10 cellular contexts compared by ENCODE assay signal in the genomic region with DNA sequence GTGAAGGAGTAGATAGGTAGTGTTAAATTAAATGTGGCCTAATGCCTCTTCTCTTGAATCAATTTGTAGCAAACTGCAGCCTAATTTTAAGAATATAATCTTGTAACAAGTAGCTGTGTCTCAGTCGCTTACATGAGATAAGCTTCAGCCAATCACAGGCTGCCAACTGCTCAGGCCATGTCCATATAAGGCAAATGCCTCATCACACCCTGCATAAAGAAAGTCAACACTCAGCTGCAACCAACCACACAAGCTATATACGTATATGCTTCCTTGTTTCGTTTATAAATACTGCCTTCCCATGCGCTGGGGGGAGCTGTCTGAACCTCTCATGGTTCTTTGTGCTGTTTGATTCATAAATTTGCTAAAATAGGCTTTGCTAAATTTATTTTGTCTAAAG.
A peak's percentile ranks its signal among the peaks of the same experiment; 100 is the strongest.
DNase-seq lines count a peak whose midpoint lies in the region; ATAC-seq and TF ChIP-seq lines count a peak whose summit lies in the region.
"Had no signal": no experiment of that assay in that cellular context is flagged by ENCODE, and none has a peak within 500 bp of the region (broad histone marks: within the 10 kb centered on the region; RNA-seq: fewer than 3 reads in every experiment).

No MANE protein-coding gene starts in this region.

- H3K36me3 ChIP-seq in GM23338 (ENCODE audit: insufficient read depth) (no peaks in the 10 kb centered on the region), Loucy (ENCODE audit: insufficient read depth, low read length) (no peaks in the 10 kb centered on the region)
- H3K36me3 ChIP-seq: esophagus squamous epithelium had no signal

- H4K20me1 ChIP-seq in GM23338 (replicated peaks; ENCODE audit: insufficient read depth) (no peaks in the 10 kb centered on the region), Loucy (ENCODE audit: insufficient read depth, low read length, poor library complexity, severe bottlenecking) (no peaks in the 10 kb centered on the region)

- no peak overlapping the region for H3K4me3 Mint-ChIP-seq in GM23338
- H3K4me3 Mint-ChIP-seq: natural killer cell treated with Interleukin-12 subunit alpha and Interleukin-12 subunit beta and Interleukin-15 and Interleukin-18, amount 100 ng/mL, for 72 hours had no signal

- H3K79me2 ChIP-seq in GM23338 (replicated peaks; ENCODE audit: insufficient read depth): no peaks in the 10 kb centered on the region
- no peaks in the 10 kb centered on the region for H3K79me2 ChIP-seq in Loucy (ENCODE audit: insufficient read depth, low read length)

- no peaks in the 10 kb centered on the region for H3K4me1 ChIP-seq in GM23338 (ENCODE audit: insufficient read depth)
- H3K4me1 ChIP-seq in Loucy (ENCODE audit: insufficient read depth, low read length, poor library complexity, severe bottlenecking): peaks cover 6% of the 10 kb centered on the region
- H3K4me1 ChIP-seq: esophagus squamous epithelium had no signal

- no peak overlapping the region for H3K9ac ChIP-seq in Loucy (ENCODE audit: low read depth, low read length, poor library complexity, severe bottlenecking)

- no peaks in the 10 kb centered on the region for H3K36me3 Mint-ChIP-seq in GM23338 (ENCODE audit: low read depth)
- H3K36me3 Mint-ChIP-seq: natural killer cell treated with Interleukin-12 subunit alpha and Interleukin-12 subunit beta and Interleukin-15 and Interleukin-18, amount 100 ng/mL, for 72 hours had no signal

- no peaks in the 10 kb centered on the region for H3K9me3 ChIP-seq in Loucy (ENCODE audit: insufficient read depth, low read depth, low read length)
- H3K9me3 ChIP-seq: esophagus squamous epithelium had no signal

- peak; percentile 96 for ATAC-seq in GM18870 (IDR thresholded peaks at IDR 0.05; ENCODE audit: unreplicated experiment)
- peak; percentile 75 for ATAC-seq in GM23338
- no peak for ATAC-seq in HG02571 (IDR thresholded peaks at IDR 0.05; ENCODE audit: unreplicated experiment)

- H3K27me3 ChIP-seq in GM23338 (ENCODE audit: insufficient read depth) (no peaks in the 10 kb centered on the region), Loucy (ENCODE audit: insufficient read depth, low read length, poor library complexity, severe bottlenecking) (no peaks in the 10 kb centered on the region)
- H3K27me3 ChIP-seq: esophagus squamous epithelium had no signal

- DNase-seq in GM23338 (ENCODE audit: low spot score) (peak; percentile 44), choroid plexus epithelial cell (ENCODE audit: low read depth) (peak; percentile 50), SW 1271 (lab: John Stamatoyannopoulos, UW) (no peak), HuH-7 (ENCODE audit: low spot score) (no peak), RWPE1 (ENCODE audit: low spot score) (no peak)
- DNase-seq: esophagus squamous epithelium had no signal

- no peak for TF ChIP-seq CTCF in GM23338 (conservative IDR thresholded peaks at IDR 0.05; ENCODE audit: low read depth in 2 of 2)
- no peak for TF ChIP-seq CTCF in Loucy (conservative IDR thresholded peaks at IDR 0.05; ENCODE audit: low read length)
- no peak for TF ChIP-seq CTCF in choroid plexus epithelial cell (conservative IDR thresholded peaks at IDR 0.05; ENCODE audit: low read depth, low read length)
- TF ChIP-seq CTCF in RWPE1 (conservative IDR thresholded peaks at IDR 0.05; ENCODE audit: low read depth): no peak

- POLR2A ChIA-PET in RWPE1 (lab: Yijun Ruan, JAX; ENCODE audit: low non-redundant PET): no interaction called here

- CTCF ChIA-PET in RWPE1 (lab: Yijun Ruan, JAX): no interaction called here

- no peaks in the 10 kb centered on the region for H3F3A ChIP-seq in GM23338 (replicated peaks; ENCODE audit: low read depth)
- no peaks in the 10 kb centered on the region for H3F3A ChIP-seq in Loucy (ENCODE audit: low read depth)

- no peak overlapping the region for H2AFZ ChIP-seq in GM23338
- H2AFZ ChIP-seq in Loucy (ENCODE audit: low read length): 0 out of 2 replicates have a peak overlapping the region, but pooled peaks have one; percentile 38

- H3K27ac ChIP-seq in GM23338 (ENCODE audit: low read depth) (no peak overlapping the region), RWPE1 (no peak overlapping the region)
- H3K27ac ChIP-seq: esophagus squamous epithelium had no signal

- H3K4me3 ChIP-seq in GM23338: no peak overlapping the region
- no peak overlapping the region for H3K4me3 ChIP-seq in Loucy (ENCODE audit: low read length, poor library complexity, severe bottlenecking)
- H3K4me3 ChIP-seq in choroid plexus epithelial cell (ENCODE audit: low read depth, low read length): no peak overlapping the region
- H3K4me3 ChIP-seq: esophagus squamous epithelium had no signal

- H3K27ac Mint-ChIP-seq in GM23338: no peak overlapping the region
- H3K27ac Mint-ChIP-seq: natural killer cell treated with Interleukin-12 subunit alpha and Interleukin-12 subunit beta and Interleukin-15 and Interleukin-18, amount 100 ng/mL, for 72 hours had no signal

- no peak overlapping the region for H3K4me2 ChIP-seq in GM23338
- H3K4me2 ChIP-seq in Loucy (ENCODE audit: low read depth, low read length, poor library complexity, severe bottlenecking): no peak overlapping the region

- H3K27me3 Mint-ChIP-seq in GM23338 (ENCODE audit: insufficient read depth, low read depth, poor library complexity): no peaks in the 10 kb centered on the region

- H3K9me3 Mint-ChIP-seq in GM23338: no peaks in the 10 kb centered on the region
- H3K9me3 Mint-ChIP-seq: natural killer cell treated with Interleukin-12 subunit alpha and Interleukin-12 subunit beta and Interleukin-15 and Interleukin-18, amount 100 ng/mL, for 72 hours had no signal

- H3K9me2 ChIP-seq in GM23338 (ENCODE audit: insufficient read depth): no peaks in the 10 kb centered on the region
- H3K9me2 ChIP-seq in Loucy (replicated peaks; ENCODE audit: low read depth, low read length): no peaks in the 10 kb centered on the region

- H3K4me1 Mint-ChIP-seq in GM23338: no peaks in the 10 kb centered on the region

TF ChIP-seq in GM23338, 12 proteins besides CTCF, POLR2A, EP300 and RAD21:
- no peak for TF ChIP-seq NANOG (IDR thresholded peaks at IDR 0.05; ENCODE audit: borderline replicate concordance)
- no peak for TF ChIP-seq STAT1 (IDR thresholded peaks at IDR 0.05; ENCODE audit: unreplicated experiment)
- no peak for TF ChIP-seq EZH2 (IDR thresholded peaks at IDR 0.05; ENCODE audit: low read depth, unreplicated experiment)

Comparison
In these comparisons a context has a peak if more than half of its experiments do, and no peak if none do; other contexts are left out.
1. DNase-seq: peak in GM23338 (single experiment) and choroid plexus epithelial cell (single experiment); none in SW 1271 (0 of 2), HuH-7 (single experiment) and RWPE1 (single experiment).